In genomic region chr12:21413369-21414277, GRCh38 we compare ENCODE assay signal across 1 cellular context.
TF ChIP-seq lines count a peak whose summit lies in the region.

No MANE protein-coding gene starts in this region.

TF ChIP-seq in A549, 52 proteins besides CTCF, POLR2A, EP300 and RAD21 (continued from another document):
- no peak for TF ChIP-seq REST (IDR thresholded peaks at IDR 0.05)
